Comparison of ENCODE assay signal across 12 cellular contexts in the genomic region with DNA sequence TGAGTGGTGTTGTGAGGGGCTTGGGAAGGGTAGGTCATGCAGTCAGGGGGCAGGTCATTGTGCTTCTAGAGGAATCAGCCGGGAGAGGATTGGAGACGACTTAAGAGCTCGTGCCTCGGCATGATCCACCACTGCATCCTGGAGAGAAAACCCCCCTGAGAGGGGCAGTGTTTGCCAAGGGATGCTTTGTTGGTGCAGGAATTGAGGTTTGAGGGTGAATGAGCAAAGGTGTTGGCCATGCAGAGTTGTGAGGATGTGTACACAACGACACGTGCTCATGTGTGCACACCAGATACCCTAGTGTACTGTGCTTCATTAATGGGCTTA.
DNase-seq lines count a peak whose midpoint lies in the region; ATAC-seq, FAIRE-seq and TF ChIP-seq lines count a peak whose summit lies in the region.
"Had no signal": no experiment of that assay in that cellular context is flagged by ENCODE, and none has a peak within 500 bp of the region (broad histone marks: within the 10 kb centered on the region; RNA-seq: fewer than 3 reads in every experiment).

No MANE protein-coding gene starts in this region.

- intact Hi-C loops in pancreas (cut with DNase I): loop anchor here in 1 of 3 donors (5.0 kb wide), 1 partner anchor 322 kb away; no protein-coding TSS in a partner anchor
- intact Hi-C loops in left colon (cut with DNase I, micrococcal nuclease): no loop called here

- H3K4me3 ChIP-seq in AG04450 (ENCODE audit: low read depth, low read length) (no peak overlapping the region), KMS-11 (IDR thresholded peaks at IDR 0.05; ENCODE audit: insufficient read depth, low read depth, low read length) (no peak overlapping the region), epithelial cell of esophagus (ENCODE audit: low read length) (no peak overlapping the region), pancreas (no peak overlapping the region)

- FAIRE-seq in pancreas (lab: Jason Lieb, UNC): no peak
- FAIRE-seq: HepG2 had no signal

- H3K79me2 ChIP-seq in KMS-11 (ENCODE audit: insufficient read depth, low read depth): no peaks in the 10 kb centered on the region

- peak overlapping the region; percentile 28; the same call in 1 of the 2 replicates for H2AFZ ChIP-seq in KMS-11 (ENCODE audit: low read depth)

- ATAC-seq in pancreas (no peak), GM21381 (IDR thresholded peaks at IDR 0.05; ENCODE audit: unreplicated experiment) (no peak), left colon (no peak)

- H3K27me3 ChIP-seq in AG04450 (ENCODE audit: control insufficient read depth, insufficient read depth, low read length): no peaks in the 10 kb centered on the region
- H3K27me3 ChIP-seq in KMS-11 (ENCODE audit: insufficient read depth, low read depth): no peaks in the 10 kb centered on the region
- H3K27me3 ChIP-seq in pancreas: no peaks in the 10 kb centered on the region

- WGBS in pancreas, 2 donors: 86 to 88% methylated on average over 6 of the region's 6 CpGs

- DNase-seq in AG04450 (ENCODE audit: low read depth, low spot score) (no peak), epithelial cell of esophagus (ENCODE audit: low read depth) (peak; percentile 13), pancreas (no peak), left colon (no peak), kidney glomerular epithelial cell (lab: John Stamatoyannopoulos, UW) (no peak), COLO668 (lab: John Stamatoyannopoulos, UW; ENCODE audit: unreplicated experiment) (no peak)
- DNase-seq: effector memory CD4-positive, alpha-beta T cell; NCI-H2029 had no signal

- H4K20me1 ChIP-seq in KMS-11 (ENCODE audit: insufficient read depth): no peaks in the 10 kb centered on the region

- POLR2A ChIA-PET in AG04450 (lab: Yijun Ruan, JAX): interaction anchor here (0.8 kb wide), 1 partner anchor 175 kb away, joined by 3 read pairs; no protein-coding TSS in a partner anchor

- TF ChIP-seq CTCF in AG04450 (IDR thresholded peaks at IDR 0.05; ENCODE audit: low read depth, low read length): no peak
- no peak for TF ChIP-seq CTCF in KMS-11 (conservative IDR thresholded peaks at IDR 0.05; ENCODE audit: low read depth, low read length)
- TF ChIP-seq CTCF in epithelial cell of esophagus (IDR thresholded peaks at IDR 0.05; ENCODE audit: insufficient read depth, low read depth, low read length, missing control alignments): no peak
- TF ChIP-seq CTCF in pancreas (IDR thresholded peaks at IDR 0.05): no peak

- peak overlapping the region; percentile 20; the same call in 1 of the 2 replicates for H3K9ac ChIP-seq in KMS-11

- peaks cover 28% of the 10 kb centered on the region for H3K4me1 ChIP-seq in KMS-11 (ENCODE audit: low read depth, poor library complexity, severe bottlenecking)
- peaks cover 14 to 18% (median 17%) of the 10 kb centered on the region in 3 donors for H3K4me1 ChIP-seq in pancreas

- H3K36me3 ChIP-seq in KMS-11 (ENCODE audit: insufficient read depth) (no peaks in the 10 kb centered on the region), pancreas (no peaks in the 10 kb centered on the region)

- H3K9me3 ChIP-seq in AG04450 (ENCODE audit: control insufficient read depth, insufficient read depth, low read length): no peaks in the 10 kb centered on the region; the same call in 1 of the 2 replicates
- H3K9me3 ChIP-seq in pancreas: no peaks in the 10 kb centered on the region

- H3K4me2 ChIP-seq in KMS-11: peak overlapping the region; percentile 47; the same call in 1 of the 2 replicates

- peak overlapping the region; percentile 68 for H3K27ac ChIP-seq in AG04450 (ENCODE audit: low read depth, low read length)
- H3K27ac ChIP-seq in KMS-11: peak overlapping the region; percentile 77
- peak overlapping the region in 3 of 4 donors; percentile 35 to 79 (median 73) for H3K27ac ChIP-seq in pancreas
- H3K27ac ChIP-seq: C4-2B had no signal

- CTCF ChIA-PET in AG04450 (lab: Charles Lee): interaction anchor here (1.9 to 3.9 kb wide), 2 partner anchors 12 to 14 kb away, joined by 4 to 33 read pairs; no protein-coding TSS in a partner anchor
